Comparison of ENCODE assay signal across 7 cellular contexts in the genomic region with DNA sequence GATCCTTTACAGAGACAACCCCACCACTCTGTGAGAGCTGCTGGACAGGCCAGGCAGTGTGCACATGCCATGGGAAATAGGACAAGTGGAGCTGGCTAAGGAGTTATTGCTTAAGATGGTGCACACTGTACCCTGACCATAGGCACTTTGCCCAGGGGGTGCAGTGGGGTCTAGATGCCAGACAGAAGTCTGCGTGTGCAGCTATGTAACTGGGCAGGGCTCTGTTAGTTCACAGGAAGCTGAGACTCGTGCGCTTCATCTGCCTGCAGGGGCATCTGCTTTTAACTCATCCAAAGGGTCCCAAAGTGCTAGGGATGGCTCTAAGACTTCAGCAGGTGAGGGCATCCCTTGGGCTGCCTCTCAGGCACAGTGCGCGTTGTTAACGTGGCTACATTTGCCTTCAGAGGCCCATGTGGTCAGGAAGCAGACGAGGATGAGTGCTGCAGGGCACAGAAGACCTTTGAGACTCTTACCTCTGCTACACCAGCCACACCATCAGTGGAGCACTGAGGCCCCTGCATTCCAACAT.
"Had no signal": no experiment of that assay in that cellular context is flagged by ENCODE, and none has a peak within 500 bp of the region (broad histone marks: within the 10 kb centered on the region; RNA-seq: fewer than 3 reads in every experiment).

No MANE protein-coding gene starts in this region.

- H3K4me3 Mint-ChIP-seq: HFFc6 had no signal

- H3K27ac Mint-ChIP-seq: HFFc6 had no signal

- H2AFZ ChIP-seq: GM23248 had no signal

- H3K9ac ChIP-seq: GM23248 had no signal

- H3K36me3 ChIP-seq: HAP-1 had no signal

- H3K4me3 ChIP-seq: GM23248, HAP-1, K562 had no signal

- H3K27ac ChIP-seq: GM23248 had no signal

- ATAC-seq: HCT116, K562 had no signal

- DNase-seq: GM23248, HFFc6, IMR-90, KG1 had no signal

- H3K9me3 ChIP-seq: HAP-1 had no signal

- H3K9me3 Mint-ChIP-seq: HFFc6 had no signal
